Comparison of ENCODE assay signal across 15 cellular contexts in genomic region chr10:59290448-59290847, GRCh38.
DNase-seq lines count a peak whose midpoint lies in the region; ATAC-seq and TF ChIP-seq lines count a peak whose summit lies in the region.
"Had no signal": no experiment of that assay in that cellular context is flagged by ENCODE, and none has a peak within 500 bp of the region (broad histone marks: within the 10 kb centered on the region; RNA-seq: fewer than 3 reads in every experiment).

No MANE protein-coding gene starts in this region.

- no peak overlapping the region for H3K4me2 ChIP-seq in SK-N-SH
- H3K4me2 ChIP-seq in OCI-LY1 (ENCODE audit: low read length): no peak overlapping the region
- no peak overlapping the region for H3K4me2 ChIP-seq in hepatocyte

- H3K27me3 ChIP-seq in SK-N-SH (ENCODE audit: insufficient read depth): no peaks in the 10 kb centered on the region
- H3K27me3 ChIP-seq in OCI-LY1 (ENCODE audit: insufficient read depth, low read length): no peaks in the 10 kb centered on the region
- no peaks in the 10 kb centered on the region for H3K27me3 ChIP-seq in dorsolateral prefrontal cortex
- no peaks in the 10 kb centered on the region for H3K27me3 ChIP-seq in ascending aorta
- no peaks in the 10 kb centered on the region for H3K27me3 ChIP-seq in hepatocyte
- H3K27me3 ChIP-seq: gastrocnemius medialis, neutrophil, upper lobe of right lung had no signal

- intact Hi-C loops in dorsolateral prefrontal cortex (cut with DNase I) (no loop called here), ascending aorta (cut with DNase I) (no loop called here)

- no peak for TF ChIP-seq EP300 in SK-N-SH (IDR thresholded peaks at IDR 0.05; ENCODE audit: borderline replicate concordance in 1 of 2, low read depth in 1 of 2, low read length in 1 of 2)

- ATAC-seq in SK-N-SH treated with all-trans-retinoic acid at 6 μM for 48 hours: no peak
- ATAC-seq in GM21619 (IDR thresholded peaks at IDR 0.05; ENCODE audit: unreplicated experiment): no peak
- no peak for ATAC-seq in HG02885 (IDR thresholded peaks at IDR 0.05; ENCODE audit: poor library complexity, unreplicated experiment)
- ATAC-seq: gastrocnemius medialis; stimulated activated effector memory CD8-positive, alpha-beta T cell treated with anti-CD3 and anti-CD28 coated beads, Interleukin-12 subunit alpha, Interleukin-12 subunit beta, amount 100 ng/mL, for 72 hours; upper lobe of right lung had no signal

- H3F3A ChIP-seq in SK-N-SH (replicated peaks; ENCODE audit: insufficient read depth): no peaks in the 10 kb centered on the region
- H3F3A ChIP-seq in OCI-LY1 (ENCODE audit: insufficient read depth, low read length): no peaks in the 10 kb centered on the region

- H3K79me2 ChIP-seq in SK-N-SH (ENCODE audit: insufficient read depth) (no peaks in the 10 kb centered on the region), OCI-LY1 (ENCODE audit: insufficient read depth, low read length) (no peaks in the 10 kb centered on the region), hepatocyte (no peaks in the 10 kb centered on the region)

- no peak overlapping the region for H3K27ac ChIP-seq in SK-N-SH (ENCODE audit: low read depth in 2 of 2, low read length in 1 of 2)
- H3K27ac ChIP-seq in OCI-LY1 (ENCODE audit: low read depth, low read length, poor library complexity, severe bottlenecking): no peak overlapping the region
- peak overlapping the region in 58 of 59 donors; percentile 29 to 98 (median 92) for H3K27ac ChIP-seq in dorsolateral prefrontal cortex
- H3K27ac ChIP-seq in ascending aorta: no peak overlapping the region
- H3K27ac ChIP-seq in hepatocyte: no peak overlapping the region
- H3K27ac ChIP-seq: gastrocnemius medialis, neutrophil, upper lobe of right lung had no signal

- H3K9ac ChIP-seq in SK-N-SH (no peak overlapping the region), OCI-LY1 (ENCODE audit: low read length) (no peak overlapping the region)

- no peaks in the 10 kb centered on the region for H3K9me2 ChIP-seq in SK-N-SH
- H3K9me2 ChIP-seq in OCI-LY1 (ENCODE audit: low read depth, low read length): no peaks in the 10 kb centered on the region
- no peaks in the 10 kb centered on the region for H3K9me2 ChIP-seq in hepatocyte (replicated peaks; ENCODE audit: insufficient read depth)

- peak; percentile 23; the same call in 1 of the 2 replicates for TF ChIP-seq RAD21 in SK-N-SH (IDR thresholded peaks at IDR 0.05; ENCODE audit: low read length)

- no peaks in the 10 kb centered on the region for H4K20me1 ChIP-seq in SK-N-SH (ENCODE audit: insufficient read depth)
- H4K20me1 ChIP-seq in OCI-LY1 (ENCODE audit: insufficient read depth, low read length): no peaks in the 10 kb centered on the region
- H4K20me1 ChIP-seq in hepatocyte (ENCODE audit: insufficient read depth, poor library complexity, severe bottlenecking): no peaks in the 10 kb centered on the region

- CTCF ChIA-PET in SK-N-SH (lab: Yijun Ruan, JAX): interaction anchor here (1.1 to 1.7 kb wide), 3 partner anchors 10 to 290 kb away, joined by 3 to 5 read pairs (median 3); no protein-coding TSS in a partner anchor

- H3K36me3 ChIP-seq in SK-N-SH (replicated peaks in 1 of 2; ENCODE audit: control insufficient read depth in 1 of 2, insufficient read depth in 2 of 2, low read length in 1 of 2): no peaks in the 10 kb centered on the region
- no peaks in the 10 kb centered on the region for H3K36me3 ChIP-seq in OCI-LY1 (ENCODE audit: insufficient read depth, low read length)
- H3K36me3 ChIP-seq in ascending aorta: no peaks in the 10 kb centered on the region
- H3K36me3 ChIP-seq in hepatocyte (replicated peaks; ENCODE audit: insufficient read depth, low read depth): no peaks in the 10 kb centered on the region
- H3K36me3 ChIP-seq: gastrocnemius medialis, neutrophil, upper lobe of right lung had no signal

- no peak overlapping the region for H3K4me3 ChIP-seq in SK-N-SH (ENCODE audit: low read depth in 2 of 2, low read length in 1 of 2)
- H3K4me3 ChIP-seq in OCI-LY1 (ENCODE audit: low read depth, low read length, poor library complexity, severe bottlenecking): no peak overlapping the region
- H3K4me3 ChIP-seq in dorsolateral prefrontal cortex: no peak overlapping the region
- no peak overlapping the region for H3K4me3 ChIP-seq in ascending aorta
- no peak overlapping the region for H3K4me3 ChIP-seq in hepatocyte
- H3K4me3 ChIP-seq: gastrocnemius medialis, upper lobe of right lung had no signal

- POLR2A ChIA-PET in SK-N-SH (lab: Yijun Ruan, JAX): no interaction called here

- DNase-seq in SK-N-SH: peak; percentile 7
- DNase-seq in dorsolateral prefrontal cortex: no peak
- no peak for DNase-seq in ascending aorta (ENCODE audit: low spot score in 2 of 2)
- no peak for DNase-seq in hepatocyte (ENCODE audit: low spot score)
- DNase-seq: activated B cell treated with CpG ODN at 0.5 μM for 24 hours; activated naive CD4-positive, alpha-beta T cell; gastrocnemius medialis; NCI-H1048; upper lobe of right lung had no signal

- H3K4me1 ChIP-seq in SK-N-SH (ENCODE audit: control insufficient read depth in 1 of 2, insufficient read depth in 2 of 2, low read depth in 1 of 2, low read length in 1 of 2): no peaks in the 10 kb centered on the region; a peak in 1 of 4 replicates
- H3K4me1 ChIP-seq in OCI-LY1 (ENCODE audit: insufficient read depth, low read length, severe bottlenecking): no peaks in the 10 kb centered on the region
- H3K4me1 ChIP-seq in ascending aorta: no peaks in the 10 kb centered on the region
- H3K4me1 ChIP-seq in hepatocyte (ENCODE audit: insufficient read depth): no peaks in the 10 kb centered on the region
- H3K4me1 ChIP-seq: upper lobe of right lung had no signal

- TF ChIP-seq CTCF in SK-N-SH (IDR thresholded peaks at IDR 0.05) (peak; percentile 20), OCI-LY1 (IDR thresholded peaks at IDR 0.05; ENCODE audit: low read length) (peak; percentile 43), dorsolateral prefrontal cortex (IDR thresholded peaks at IDR 0.05 in 54 of 56, conservative IDR thresholded peaks at IDR 0.05 in 2 of 56; ENCODE audit: low read depth in 1 of 56, partially characterized antibody in 56 of 56) (peak in 33 of 56 donors; percentile 11 to 51 (median 30)), ascending aorta (IDR thresholded peaks at IDR 0.05) (no peak), hepatocyte (IDR thresholded peaks at IDR 0.05; ENCODE audit: poor library complexity) (no peak)

- H2AFZ ChIP-seq in SK-N-SH (ENCODE audit: low read depth): no peak overlapping the region
- H2AFZ ChIP-seq in OCI-LY1 (ENCODE audit: low read length): no peak overlapping the region
- no peak overlapping the region for H2AFZ ChIP-seq in hepatocyte

- WGBS in SK-N-SH (ENCODE audit: low lambda C conversion rate): 90% methylated on average over 4 of the region's 4 CpGs
- 80% methylated on average over 4 of the region's 4 CpGs for WGBS in hepatocyte (ENCODE audit: low lambda C conversion rate, missing lambda C conversion rate)

- H3K9me3 ChIP-seq in SK-N-SH (no peaks in the 10 kb centered on the region), OCI-LY1 (ENCODE audit: low read length) (no peaks in the 10 kb centered on the region), ascending aorta (no peaks in the 10 kb centered on the region), hepatocyte (ENCODE audit: low read depth) (no peaks in the 10 kb centered on the region)
- H3K9me3 ChIP-seq: gastrocnemius medialis, neutrophil, upper lobe of right lung had no signal

TF ChIP-seq in SK-N-SH, 30 proteins besides CTCF, POLR2A, EP300 and RAD21 (continues in another document):
- TF ChIP-seq, protein P1, sequence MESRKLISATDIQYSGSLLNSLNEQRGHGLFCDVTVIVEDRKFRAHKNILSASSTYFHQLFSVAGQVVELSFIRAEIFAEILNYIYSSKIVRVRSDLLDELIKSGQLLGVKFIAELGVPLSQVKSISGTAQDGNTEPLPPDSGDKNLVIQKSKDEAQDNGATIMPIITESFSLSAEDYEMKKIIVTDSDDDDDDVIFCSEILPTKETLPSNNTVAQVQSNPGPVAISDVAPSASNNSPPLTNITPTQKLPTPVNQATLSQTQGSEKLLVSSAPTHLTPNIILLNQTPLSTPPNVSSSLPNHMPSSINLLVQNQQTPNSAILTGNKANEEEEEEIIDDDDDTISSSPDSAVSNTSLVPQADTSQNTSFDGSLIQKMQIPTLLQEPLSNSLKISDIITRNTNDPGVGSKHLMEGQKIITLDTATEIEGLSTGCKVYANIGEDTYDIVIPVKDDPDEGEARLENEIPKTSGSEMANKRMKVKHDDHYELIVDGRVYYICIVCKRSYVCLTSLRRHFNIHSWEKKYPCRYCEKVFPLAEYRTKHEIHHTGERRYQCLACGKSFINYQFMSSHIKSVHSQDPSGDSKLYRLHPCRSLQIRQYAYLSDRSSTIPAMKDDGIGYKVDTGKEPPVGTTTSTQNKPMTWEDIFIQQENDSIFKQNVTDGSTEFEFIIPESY (IDR thresholded peaks at IDR 0.05; ENCODE audit: borderline replicate concordance, low read depth): no peak
- TF ChIP-seq JUND (IDR thresholded peaks at IDR 0.05) (no peak), ELF1 (IDR thresholded peaks at IDR 0.05) (no peak)

TF ChIP-seq in SK-N-SH treated with all-trans-retinoic acid at 6 μM for 48 hours, 23 proteins besides CTCF, POLR2A, EP300 and RAD21 (continues in another document):
- TF ChIP-seq, protein P2, sequence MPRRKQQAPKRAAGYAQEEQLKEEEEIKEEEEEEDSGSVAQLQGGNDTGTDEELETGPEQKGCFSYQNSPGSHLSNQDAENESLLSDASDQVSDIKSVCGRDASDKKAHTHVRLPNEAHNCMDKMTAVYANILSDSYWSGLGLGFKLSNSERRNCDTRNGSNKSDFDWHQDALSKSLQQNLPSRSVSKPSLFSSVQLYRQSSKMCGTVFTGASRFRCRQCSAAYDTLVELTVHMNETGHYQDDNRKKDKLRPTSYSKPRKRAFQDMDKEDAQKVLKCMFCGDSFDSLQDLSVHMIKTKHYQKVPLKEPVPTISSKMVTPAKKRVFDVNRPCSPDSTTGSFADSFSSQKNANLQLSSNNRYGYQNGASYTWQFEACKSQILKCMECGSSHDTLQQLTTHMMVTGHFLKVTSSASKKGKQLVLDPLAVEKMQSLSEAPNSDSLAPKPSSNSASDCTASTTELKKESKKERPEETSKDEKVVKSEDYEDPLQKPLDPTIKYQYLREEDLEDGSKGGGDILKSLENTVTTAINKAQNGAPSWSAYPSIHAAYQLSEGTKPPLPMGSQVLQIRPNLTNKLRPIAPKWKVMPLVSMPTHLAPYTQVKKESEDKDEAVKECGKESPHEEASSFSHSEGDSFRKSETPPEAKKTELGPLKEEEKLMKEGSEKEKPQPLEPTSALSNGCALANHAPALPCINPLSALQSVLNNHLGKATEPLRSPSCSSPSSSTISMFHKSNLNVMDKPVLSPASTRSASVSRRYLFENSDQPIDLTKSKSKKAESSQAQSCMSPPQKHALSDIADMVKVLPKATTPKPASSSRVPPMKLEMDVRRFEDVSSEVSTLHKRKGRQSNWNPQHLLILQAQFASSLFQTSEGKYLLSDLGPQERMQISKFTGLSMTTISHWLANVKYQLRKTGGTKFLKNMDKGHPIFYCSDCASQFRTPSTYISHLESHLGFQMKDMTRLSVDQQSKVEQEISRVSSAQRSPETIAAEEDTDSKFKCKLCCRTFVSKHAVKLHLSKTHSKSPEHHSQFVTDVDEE (CRISPR knock-in tag; IDR thresholded peaks at IDR 0.05): no peak
- TF ChIP-seq ZC3H10 (CRISPR knock-in tag; IDR thresholded peaks at IDR 0.05): no peak
- no peak for TF ChIP-seq BACH2 (CRISPR knock-in tag; IDR thresholded peaks at IDR 0.05; ENCODE audit: borderline replicate concordance)
- no peak for TF ChIP-seq PPARA (CRISPR knock-in tag; IDR thresholded peaks at IDR 0.05; ENCODE audit: borderline replicate concordance)
- no peak for TF ChIP-seq GLIS3 (CRISPR knock-in tag; IDR thresholded peaks at IDR 0.05)

Comparison
In these comparisons a context has a peak if more than half of its experiments do, and no peak if none do; other contexts are left out.
1. H3K27ac ChIP-seq: peak in dorsolateral prefrontal cortex (58 of 59); none in SK-N-SH (0 of 2), OCI-LY1 (single experiment), ascending aorta (0 of 2) and hepatocyte (single experiment).
2. CTCF ChIP-seq: peak in SK-N-SH (single experiment), OCI-LY1 (single experiment) and dorsolateral prefrontal cortex (33 of 56); none in ascending aorta (0 of 3) and hepatocyte (single experiment).